Comparison of ENCODE assay signal across 11 cellular contexts in the genomic region with DNA sequence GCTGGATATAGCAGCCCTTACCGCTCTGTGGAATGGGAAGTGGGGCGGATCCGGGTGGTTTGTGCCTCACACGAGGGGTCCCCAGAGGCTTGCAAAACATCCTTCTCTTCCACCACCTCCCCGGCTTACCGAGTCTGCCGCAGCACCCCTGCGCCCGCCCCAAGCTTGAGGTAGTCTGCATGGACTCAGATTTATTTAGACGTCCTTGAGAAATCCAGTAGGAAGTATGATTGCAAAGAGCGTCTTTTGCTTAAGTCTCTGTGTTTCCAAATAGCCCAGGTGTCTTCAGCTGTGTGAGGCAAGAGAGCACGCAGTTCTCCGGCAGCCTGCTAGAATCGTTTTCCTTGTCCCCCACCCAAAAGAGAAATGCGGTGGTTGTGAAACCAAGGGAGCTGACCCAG. TPM values are rescaled to one million over a fixed set of nuclear protein-coding genes. Genes with fewer than 3 reads are reported as not detected.
DNase-seq lines count a peak whose midpoint lies in the region; ATAC-seq and TF ChIP-seq lines count a peak whose summit lies in the region.
"Had no signal": no experiment of that assay in that cellular context is flagged by ENCODE, and none has a peak within 500 bp of the region (broad histone marks: within the 10 kb centered on the region; RNA-seq: fewer than 3 reads in every experiment).

No MANE protein-coding gene starts in this region.

- BruUV-seq in PC-9 (replicated peaks; lab: Mats Ljungman, UMichigan): no TSS peak

- CTCF ChIA-PET in PC-9 (lab: Charles Lee): no interaction called here

- peak overlapping the region; percentile 95 for H3K4me2 ChIP-seq in PC-9

- no peaks in the 10 kb centered on the region for H3K36me3 ChIP-seq in PC-9 (ENCODE audit: low read depth)
- H3K36me3 ChIP-seq in esophagus muscularis mucosa: peaks cover 6 to 20% (median 9%) of the 10 kb centered on the region in 4 donors
- peaks cover 0 to 14% (median 5%) of the 10 kb centered on the region in 4 donors for H3K36me3 ChIP-seq in sigmoid colon

- peak overlapping the region; percentile 0; the same call in 1 of the 2 replicates for H3K4me3 ChIP-seq in HL-60 (replicated peaks; ENCODE audit: insufficient read depth, low read length)
- peak overlapping the region; percentile 37; the same call in 1 of the 2 replicates for H3K4me3 ChIP-seq in PC-9
- peak overlapping the region; percentile 77 to 99 (median 93) for H3K4me3 ChIP-seq in esophagus muscularis mucosa
- H3K4me3 ChIP-seq in sigmoid colon: peak overlapping the region; percentile 6 to 95 (median 74)

- H3K27me3 ChIP-seq in HL-60 (ENCODE audit: insufficient read depth, poor library complexity, severe bottlenecking) (peaks cover 8% of the 10 kb centered on the region), PC-9 (ENCODE audit: insufficient read depth, low read depth) (no peaks in the 10 kb centered on the region), esophagus muscularis mucosa (no peaks in the 10 kb centered on the region), sigmoid colon (no peaks in the 10 kb centered on the region)

- no peaks in the 10 kb centered on the region for H3K9me2 ChIP-seq in PC-9 (ENCODE audit: insufficient read depth)

- no peak for TF ChIP-seq EP300 in esophagus muscularis mucosa (IDR thresholded peaks at IDR 0.05)
- TF ChIP-seq EP300 in sigmoid colon (IDR thresholded peaks at IDR 0.05): no peak

- H3K27ac ChIP-seq in HL-60 (replicated peaks) (peak overlapping the region; percentile 18; the same call in 1 of the 2 replicates), PC-9 (peak overlapping the region; percentile 73), esophagus muscularis mucosa (replicated peaks in 1 of 4) (peak overlapping the region; percentile 87 to 95 (median 91)), sigmoid colon (peak overlapping the region; percentile 90 to 95 (median 92))

- no peaks in the 10 kb centered on the region for H3K79me2 ChIP-seq in PC-9 (ENCODE audit: low read depth)

- H4K20me1 ChIP-seq in PC-9 (ENCODE audit: insufficient read depth): peaks cover 5% of the 10 kb centered on the region; the same call in 1 of the 2 replicates

- H3K4me1 ChIP-seq in PC-9 (replicated peaks; ENCODE audit: insufficient read depth): peaks cover 52% of the 10 kb centered on the region
- H3K4me1 ChIP-seq in esophagus muscularis mucosa: peaks cover 22 to 47% (median 42%) of the 10 kb centered on the region in 4 donors
- H3K4me1 ChIP-seq in sigmoid colon: peaks cover 0 to 41% (median 33%) of the 10 kb centered on the region in 4 donors

- TF ChIP-seq POLR2A in esophagus muscularis mucosa (IDR thresholded peaks at IDR 0.05; ENCODE audit: low read depth) (no peak), sigmoid colon (IDR thresholded peaks at IDR 0.05) (no peak)

- intact Hi-C loops in PC-9 (cut with micrococcal nuclease; ENCODE audit: unreplicated experiment): loop anchor here (5.0 kb wide), 1 partner anchor 38 kb away; no protein-coding TSS in a partner anchor
- intact Hi-C loops in esophagus muscularis mucosa (cut with DNase I): no loop called here
- intact Hi-C loops in sigmoid colon (cut with DNase I): no loop called here
- intact Hi-C loops in sciatic nerve (cut with DNase I): no loop called here

- DNase-seq in HL-60 (ENCODE audit: low read depth in 1 of 2, low spot score in 1 of 2) (peak in 1 of 2 experiments; percentile 75), PC-9 (peak in 1 of 2 experiments; percentile 93), esophagus muscularis mucosa (ENCODE audit: extremely low spot score) (no peak), sigmoid colon (peak; percentile 91), NCI-H1105 treated with DMSO at 0.1 percent for 48 hours (lab: John Stamatoyannopoulos, UW) (no peak), sciatic nerve (ENCODE audit: low spot score) (no peak)
- DNase-seq: DMS79, Karpas-422, naive B cell, NCI-H524 had no signal

- peaks cover 33% of the 10 kb centered on the region for H3F3A ChIP-seq in PC-9 (ENCODE audit: insufficient read depth, low read depth)

- H3K9me3 ChIP-seq in PC-9 (ENCODE audit: insufficient read depth, low read depth): no peaks in the 10 kb centered on the region
- H3K9me3 ChIP-seq in esophagus muscularis mucosa: no peaks in the 10 kb centered on the region
- H3K9me3 ChIP-seq in sigmoid colon: no peaks in the 10 kb centered on the region

- no peak for ATAC-seq in GM18867 (IDR thresholded peaks at IDR 0.05; ENCODE audit: unreplicated experiment)
- no peak for ATAC-seq in sciatic nerve

- H2AFZ ChIP-seq in PC-9: no peak overlapping the region

- POLR2A ChIA-PET in PC-9 (lab: Charles Lee; ENCODE audit: unreplicated experiment): interaction anchor here (0.7 kb wide), 1 partner anchor 191 kb away, joined by 18 read pairs; no protein-coding TSS in a partner anchor

- 79% methylated on average over 6 of the region's 15 CpGs for WGBS in esophagus muscularis mucosa
- WGBS in sigmoid colon, 2 donors: 16 to 52% methylated on average over 15 of the region's 15 CpGs

- TF ChIP-seq CTCF in HL-60 (IDR thresholded peaks at IDR 0.05; ENCODE audit: insufficient read depth, low read length): no peak
- no peak for TF ChIP-seq CTCF in PC-9 (conservative IDR thresholded peaks at IDR 0.05)
- TF ChIP-seq CTCF in esophagus muscularis mucosa (IDR thresholded peaks at IDR 0.05): no peak
- no peak for TF ChIP-seq CTCF in sigmoid colon (IDR thresholded peaks at IDR 0.05)

RNA-seq across cellular contexts. Expression of a gene that starts 2.4 kb away (rescaled TPM):
- total RNA-seq in PC-9 (2021) (4.2 and 4.3 TPM in 2 replicates), esophagus muscularis mucosa (10 to 100 TPM; 16.4 to 28.8 (median 23.4) TPM), sigmoid colon (10 to 100 TPM; 18.6 to 40.2 (median 26.4) TPM), sciatic nerve (12.6 TPM)
- 10 to 100 TPM in 2 of 3 donors, 1 to 10 TPM in 1; 8.4 to 14.8 (median 10.6) TPM for polyA plus RNA-seq in sigmoid colon

RNA-seq across cellular contexts. Expression of a gene that starts 18.6 kb away (rescaled TPM):
- total RNA-seq in PC-9 (2021) (79.3 and 85.1 TPM in 2 replicates), esophagus muscularis mucosa (10 to 100 TPM; 45.6 to 68.8 (median 54.3) TPM), sigmoid colon (10 to 100 TPM; 56.2 to 69.5 (median 63.7) TPM), sciatic nerve (48.8 TPM)
- polyA plus RNA-seq in sigmoid colon: 10 to 100 TPM; 20.8 to 40.1 (median 22.2) TPM

Comparison
In these comparisons a context has a peak if more than half of its experiments do, and no peak if none do; other contexts are left out.
1. H3K27ac ChIP-seq: peak in every context shown above with its lines; median percentile 92 in sigmoid colon; 91 in esophagus muscularis mucosa; 73 in PC-9; 18 in HL-60.
2. H3K4me3 ChIP-seq: peak in every context shown above with its lines; median percentile 93 in esophagus muscularis mucosa; 74 in sigmoid colon; 37 in PC-9; 0 in HL-60.